ENCODE assay signal across 7 cellular contexts in genomic region chr17:19036186-19036585, GRCh38.
A peak's percentile ranks its signal among the peaks of the same experiment; 100 is the strongest.
DNase-seq lines count a peak whose midpoint lies in the region; ATAC-seq and FAIRE-seq lines count a peak whose summit lies in the region.
"Not testable (repeated sequence)": the region's sequence is repeated elsewhere in the genome, so short reads cannot be mapped to it uniquely, and the experiment has no call there.

No MANE protein-coding gene starts in this region.

- FAIRE-seq in GM18507 (lab: Jason Lieb, UNC) = peak; percentile 95
- FAIRE-seq in GM19239 (lab: Jason Lieb, UNC) = peak; percentile 97

- H3K4me1 Mint-ChIP-seq in memory B cell = not testable (repeated sequence)

- ATAC-seq in GM21423 (IDR thresholded peaks at IDR 0.05; ENCODE audit: unreplicated experiment) (peak; percentile 31), HG02678 (IDR thresholded peaks at IDR 0.05; ENCODE audit: unreplicated experiment) (peak; percentile 27), HG03175 (IDR thresholded peaks at IDR 0.05; ENCODE audit: unreplicated experiment) (peak; percentile 27), HG03439 (IDR thresholded peaks at IDR 0.05; ENCODE audit: unreplicated experiment) (peak; percentile 27), memory B cell (ENCODE audit: low read depth) (peak; percentile 31)

- not testable (repeated sequence) for H3K4me3 Mint-ChIP-seq in memory B cell

- not testable (repeated sequence) for DNase-seq in GM18507 (ENCODE audit: extremely low spot score, insufficient read length, low read depth); GM19239 (ENCODE audit: insufficient read length, low spot score); memory B cell (ENCODE audit: low spot score in 2 of 2)

- H3K27me3 Mint-ChIP-seq in memory B cell = not testable (repeated sequence)

- not testable (repeated sequence) for H3K36me3 Mint-ChIP-seq in memory B cell

- H3K9me3 Mint-ChIP-seq in memory B cell = not testable (repeated sequence)

- H3K27ac Mint-ChIP-seq in memory B cell = not testable (repeated sequence)
